ENCODE assay signal across 8 cellular contexts in genomic region chrX:119565110-119565663, GRCh38. TPM values are rescaled to one million over a fixed set of nuclear protein-coding genes. Genes with fewer than 3 reads are reported as not detected.
DNase-seq lines count a peak whose midpoint lies in the region; ATAC-seq and TF ChIP-seq lines count a peak whose summit lies in the region.

Gene STEEP1, minus strand, starts transcription at chrX:119565409. Its CDS starts 54 bp downstream, at chrX:119565355.

- H3K27me3 ChIP-seq in AG04450 (ENCODE audit: control insufficient read depth, insufficient read depth, low read length) = no peaks in the 10 kb centered on the region

- H3K27ac ChIP-seq in AG04450 (ENCODE audit: low read depth, low read length) = peak within 1 kb of the TSS; percentile 61

- DNase-seq in AG04450 (ENCODE audit: low read depth, low spot score) = peak; percentile 63
- DNase-seq in NCI-H446 (lab: John Stamatoyannopoulos, UW) = peak; percentile 79 to 92
- peak; percentile 49 to 74 (median 66) for DNase-seq in activated CD4-positive, CD25-positive, alpha-beta regulatory T cell (lab: John Stamatoyannopoulos, UW)
- peak; percentile 83 for DNase-seq in central memory CD4-positive, alpha-beta T cell
- peak; percentile 94 for DNase-seq in iris pigment epithelial cell (ENCODE audit: low read depth)
- peak; percentile 71 to 80 for DNase-seq in stimulated activated CD4-positive, alpha-beta T cell treated with anti-CD3 and anti-CD28 coated beads, Interleukin-12 subunit alpha, Interleukin-12 subunit beta, amount 100 ng/mL, for 24 hours (ENCODE audit: low read depth in 2 of 2)

- peak; percentile 90 for ATAC-seq in HG03342 (IDR thresholded peaks at IDR 0.05; ENCODE audit: unreplicated experiment)

- CTCF ChIA-PET in AG04450 (lab: Charles Lee) = interaction anchor here (0.6 kb wide), 1 partner anchor 147 kb away, joined by 3 read pairs; no protein-coding TSS in a partner anchor

- H3K9me3 ChIP-seq in AG04450 (ENCODE audit: control insufficient read depth, insufficient read depth, low read length) = no peaks in the 10 kb centered on the region

- POLR2A ChIA-PET in AG04450 (lab: Yijun Ruan, JAX) = interaction anchor here (1.1 kb wide), 1 partner anchor 10 kb away, joined by 5 read pairs; the partner anchor contains the start of gene UBE2A

- no peak for TF ChIP-seq CTCF in AG04450 (IDR thresholded peaks at IDR 0.05; ENCODE audit: low read depth, low read length)

- in situ Hi-C loops in GM18951 (cut with MboI; ENCODE audit: low sequenced_read_pairs, unreplicated experiment) = no loop called here

- peak; percentile 57 for TF ChIP-seq POLR2A in GM18951 (IDR thresholded peaks at IDR 0.05; ENCODE audit: extremely low read depth, insufficient read depth, insufficient read length)

- peak within 1 kb of the TSS; percentile 70 for H3K4me3 ChIP-seq in AG04450 (ENCODE audit: low read depth, low read length)

RNA-seq across cellular contexts. Expression of gene STEEP1, which starts in this region (rescaled TPM):
- 19.7 and 20.3 TPM in 2 replicates for polyA plus RNA-seq in AG04450 (2011; rRNA removed)
- polyA minus RNA-seq in AG04450 (2011; rRNA and poly(A)+ RNA removed) = 18.5 and 18.7 TPM in 2 replicates

Comparison
In these comparisons a context has a peak if more than half of its experiments do, and no peak if none do; other contexts are left out.
1. Peak in every context shown above with its lines: DNase-seq, ATAC-seq, H3K4me3 ChIP-seq and H3K27ac ChIP-seq.